In genomic region chr19:5691930-5692784, GRCh38 we compare ENCODE assay signal across 8 cellular contexts. TPM values are rescaled to one million over a fixed set of nuclear protein-coding genes. Genes with fewer than 3 reads are reported as not detected.
DNase-seq lines count a peak whose midpoint lies in the region; ATAC-seq and TF ChIP-seq lines count a peak whose summit lies in the region.

No MANE protein-coding gene starts in this region.

- H3K9ac ChIP-seq in BLaER1, result peak overlapping the region; percentile 98

- H3K36me3 ChIP-seq in BLaER1 (peaks cover 59% of the 10 kb centered on the region), body of pancreas (replicated peaks in 1 of 2; ENCODE audit: insufficient read depth in 1 of 2, low read depth in 2 of 2) (peaks cover 0 to 12% of the 10 kb centered on the region in 2 donors)

- peaks cover 16% of the 10 kb centered on the region for H3K4me1 Mint-ChIP-seq in nephron

- no peak for TF ChIP-seq POLR2A in body of pancreas (IDR thresholded peaks at IDR 0.05)

- H3K4me3 ChIP-seq in BLaER1 (peak overlapping the region; percentile 97), body of pancreas (no peak overlapping the region)
- H3K4me3 ChIP-seq in Jurkat, Clone E6-1 (ENCODE audit: low read length), result peak overlapping the region; percentile 94

- no peak overlapping the region for H3K27ac ChIP-seq in BLaER1
- peak overlapping the region in 3 of 4 donors; percentile 91 to 94 (median 94) for H3K27ac ChIP-seq in body of pancreas

- TF ChIP-seq CTCF in body of pancreas (IDR thresholded peaks at IDR 0.05) (no peak), nephron (IDR thresholded peaks at IDR 0.05; ENCODE audit: unreplicated experiment in 3 of 3) (no peak)

- 48% methylated on average over 38 of the region's 38 CpGs; no CpG with 5 or more reads in 1 of the 2 donors for WGBS in body of pancreas, 2 donors

- intact Hi-C loops in body of pancreas (cut with DNase I), result no loop called here

- H3K4me3 Mint-ChIP-seq in nephron, result peak overlapping the region; percentile 99

- H3K4me1 ChIP-seq in BLaER1, result peaks cover 23% of the 10 kb centered on the region
- peaks cover 30% of the 10 kb centered on the region for H3K4me1 ChIP-seq in body of pancreas

- no peak for ATAC-seq in body of pancreas

- peak overlapping the region in 2 of 3 experiments; percentile 38 to 60 for H3K27ac Mint-ChIP-seq in nephron

- H4K20me1 ChIP-seq in BLaER1, result peaks cover 70% of the 10 kb centered on the region

- DNase-seq in Jurkat, Clone E6-1 (ENCODE audit: low read depth, low spot score), result no peak
- DNase-seq in body of pancreas (no peak), medulla oblongata (ENCODE audit: extremely low spot score) (no peak), NCI-H524 (lab: John Stamatoyannopoulos, UW) (no peak), putamen (ENCODE audit: low spot score) (no peak), islet precursor cell (no peak)

- H3K4me2 ChIP-seq in BLaER1, result peak overlapping the region; percentile 89

- peaks cover 13% of the 10 kb centered on the region for H3K36me3 Mint-ChIP-seq in nephron (ENCODE audit: low read depth)

- H3K27me3 ChIP-seq in BLaER1 (no peaks in the 10 kb centered on the region), body of pancreas (no peaks in the 10 kb centered on the region)

- H3K27me3 Mint-ChIP-seq in nephron (ENCODE audit: low read depth), result peaks cover 8% of the 10 kb centered on the region

- H3K9me3 ChIP-seq in BLaER1 (no peaks in the 10 kb centered on the region), body of pancreas (no peaks in the 10 kb centered on the region)

- H3K9me3 Mint-ChIP-seq in nephron, result no peaks in the 10 kb centered on the region

RNA-seq across cellular contexts. Expression of gene RPL36, which starts 2.1 kb away (rescaled TPM):
- polyA plus RNA-seq in Jurkat, Clone E6-1 (2012; ENCODE audit: insufficient read depth, insufficient read length), result 2,899 TPM
- 100 to 1,000 TPM; 280 to 342 TPM for total RNA-seq in body of pancreas

RNA-seq across cellular contexts. Expression of gene HSD11B1L, which starts 11.3 kb away (rescaled TPM):
- polyA plus RNA-seq in Jurkat, Clone E6-1 (2012; ENCODE audit: insufficient read depth, insufficient read length), result 10.3 TPM
- 10 to 100 TPM; 11.9 to 21.8 TPM for total RNA-seq in body of pancreas

RNA-seq across cellular contexts. Expression of gene MICOS13, which starts 11.8 kb away (rescaled TPM):
- 78.7 TPM for polyA plus RNA-seq in Jurkat, Clone E6-1 (2012; ENCODE audit: insufficient read depth, insufficient read length)
- 10 to 100 TPM; 14.5 to 14.8 TPM for total RNA-seq in body of pancreas

RNA-seq across cellular contexts. Expression of gene LONP1, which starts 27.8 kb away (rescaled TPM):
- polyA plus RNA-seq in Jurkat, Clone E6-1 (2012; ENCODE audit: insufficient read depth, insufficient read length), result 139 TPM
- 10 to 100 TPM; 31.9 to 95.6 TPM for total RNA-seq in body of pancreas

RNA-seq across cellular contexts. Expression of gene CATSPERD, which starts 28.3 kb away (rescaled TPM):
- not detected for polyA plus RNA-seq in Jurkat, Clone E6-1 (2012; ENCODE audit: insufficient read depth, insufficient read length)
- total RNA-seq in body of pancreas, result not detected

Comparison
In these comparisons a context has a peak if more than half of its experiments do, and no peak if none do; other contexts are left out.
1. H3K4me3 ChIP-seq: peak in BLaER1 (single experiment) and Jurkat, Clone E6-1 (single experiment); none in body of pancreas (0 of 2).